ENCODE assay signal across 1 cellular context in genomic region chr1:208204779-208205178, GRCh38.
TF ChIP-seq lines count a peak whose summit lies in the region.

No MANE protein-coding gene starts in this region.

TF ChIP-seq in K562, 482 proteins besides CTCF, POLR2A, EP300 and RAD21 (continued from another document):
- TF ChIP-seq ZNF280A (IDR thresholded peaks at IDR 0.05; ENCODE audit: low read depth, partially characterized antibody), result no peak
- no peak for TF ChIP-seq ZNF77 (CRISPR knock-in tag; IDR thresholded peaks at IDR 0.05)
- no peak for TF ChIP-seq ZBTB8A (IDR thresholded peaks at IDR 0.05; ENCODE audit: partially characterized antibody)
- no peak for TF ChIP-seq JUN (IDR thresholded peaks at IDR 0.05; ENCODE audit: borderline replicate concordance, low read depth, low read length)
- TF ChIP-seq JUN (CRISPR knock-in tag; IDR thresholded peaks at IDR 0.05; ENCODE audit: borderline replicate concordance), result no peak
- TF ChIP-seq DEAF1 (CRISPR knock-in tag; IDR thresholded peaks at IDR 0.05), result no peak
- no peak for TF ChIP-seq ZNF707 (CRISPR knock-in tag; conservative IDR thresholded peaks at IDR 0.05)
